ENCODE assay signal across 1 cellular context in genomic region chr17:3529817-3530741, GRCh38.
TF ChIP-seq lines count a peak whose summit lies in the region.

No MANE protein-coding gene starts in this region.

TF ChIP-seq in HepG2, 621 proteins besides CTCF, POLR2A, EP300 and RAD21 (continued from another document and continues in another):
- no peak for TF ChIP-seq TFE3 (CRISPR knock-in tag; IDR thresholded peaks at IDR 0.05)
- TF ChIP-seq SIN3B (IDR thresholded peaks at IDR 0.05; ENCODE audit: low read length) = no peak
- TF ChIP-seq ARNT (IDR thresholded peaks at IDR 0.05) = no peak
- no peak for TF ChIP-seq ZNF468 (CRISPR knock-in tag; IDR thresholded peaks at IDR 0.05)
- no peak for TF ChIP-seq ZBTB34 (CRISPR knock-in tag; IDR thresholded peaks at IDR 0.05)
- no peak for TF ChIP-seq SCMH1 (CRISPR knock-in tag; IDR thresholded peaks at IDR 0.05; ENCODE audit: borderline replicate concordance)
- TF ChIP-seq GLMP (CRISPR knock-in tag; IDR thresholded peaks at IDR 0.05; ENCODE audit: borderline replicate concordance) = no peak
- no peak for TF ChIP-seq HNRNPUL1 (IDR thresholded peaks at IDR 0.05; ENCODE audit: low read depth, low read length)
- TF ChIP-seq ZFX (CRISPR knock-in tag; IDR thresholded peaks at IDR 0.05; ENCODE audit: low read depth) = peak; percentile 52; the same call in 1 of the 2 replicates
- peak; percentile 68 for TF ChIP-seq HOXA3 (CRISPR knock-in tag; IDR thresholded peaks at IDR 0.05)
- no peak for TF ChIP-seq PHF5A (CRISPR knock-in tag; IDR thresholded peaks at IDR 0.05; ENCODE audit: low read depth, unreplicated experiment)
- TF ChIP-seq MXD1 (CRISPR knock-in tag; IDR thresholded peaks at IDR 0.05) = no peak
- no peak for TF ChIP-seq HNF1A (IDR thresholded peaks at IDR 0.05; ENCODE audit: low read depth)
- TF ChIP-seq HNF1A (CRISPR knock-in tag; IDR thresholded peaks at IDR 0.05; ENCODE audit: borderline replicate concordance) = no peak
- TF ChIP-seq ISL2 (CRISPR knock-in tag; IDR thresholded peaks at IDR 0.05) = no peak
- no peak for TF ChIP-seq SETDB1 (CRISPR knock-in tag; IDR thresholded peaks at IDR 0.05; ENCODE audit: borderline replicate concordance)
- TF ChIP-seq ASH2L (IDR thresholded peaks at IDR 0.05; ENCODE audit: insufficient read length, low read depth, low read length) = no peak
- TF ChIP-seq ONECUT2 (CRISPR knock-in tag; IDR thresholded peaks at IDR 0.05) = no peak
- no peak for TF ChIP-seq ZNF646 (CRISPR knock-in tag; IDR thresholded peaks at IDR 0.05)
- no peak for TF ChIP-seq HIVEP1 (CRISPR knock-in tag; IDR thresholded peaks at IDR 0.05)
- TF ChIP-seq RELA (CRISPR knock-in tag; IDR thresholded peaks at IDR 0.05) = no peak
- TF ChIP-seq SYNCRIP (IDR thresholded peaks at IDR 0.05; ENCODE audit: insufficient read depth, low read depth, low read length) = no peak
- peak; percentile 40; the same call in 1 of the 2 replicates for TF ChIP-seq HDAC2 (CRISPR knock-in tag; IDR thresholded peaks at IDR 0.05)
- TF ChIP-seq ZNF577 (CRISPR knock-in tag; IDR thresholded peaks at IDR 0.05; ENCODE audit: borderline replicate concordance, low read depth) = no peak
- TF ChIP-seq GABPB1 (CRISPR knock-in tag; IDR thresholded peaks at IDR 0.05) = no peak
- TF ChIP-seq SKI (IDR thresholded peaks at IDR 0.05; ENCODE audit: partially characterized antibody) = no peak
- TF ChIP-seq SIX1 (CRISPR knock-in tag; IDR thresholded peaks at IDR 0.05; ENCODE audit: borderline replicate concordance) = no peak; the same call in 1 of the 2 replicates
- peak; percentile 37; the same call in 1 of the 2 replicates for TF ChIP-seq CSRNP1 (CRISPR knock-in tag; IDR thresholded peaks at IDR 0.05)
- TF ChIP-seq ZNF274 (CRISPR knock-in tag; IDR thresholded peaks at IDR 0.05) = no peak
- no peak for TF ChIP-seq FOXK2 (IDR thresholded peaks at IDR 0.05)
- TF ChIP-seq EEA1 (CRISPR knock-in tag; IDR thresholded peaks at IDR 0.05; ENCODE audit: borderline replicate concordance) = no peak
- TF ChIP-seq ZNF530 (CRISPR knock-in tag; IDR thresholded peaks at IDR 0.05; ENCODE audit: low read depth) = no peak
- TF ChIP-seq NPAS2 (CRISPR knock-in tag; IDR thresholded peaks at IDR 0.05; ENCODE audit: borderline replicate concordance) = no peak
- TF ChIP-seq BATF2 (CRISPR knock-in tag; IDR thresholded peaks at IDR 0.05) = no peak
- no peak for TF ChIP-seq TCF12 (IDR thresholded peaks at IDR 0.05)
- TF ChIP-seq TCF12 (CRISPR knock-in tag; IDR thresholded peaks at IDR 0.05) = no peak
- no peak for TF ChIP-seq ZNF740 (CRISPR knock-in tag; IDR thresholded peaks at IDR 0.05)
- TF ChIP-seq BRF2 (CRISPR knock-in tag; IDR thresholded peaks at IDR 0.05) = peak; percentile 69; the same call in 1 of the 2 replicates
- TF ChIP-seq ZNF512B (CRISPR knock-in tag; IDR thresholded peaks at IDR 0.05; ENCODE audit: borderline replicate concordance) = no peak
